Comparison of ENCODE assay signal across 2 cellular contexts in the genomic region with DNA sequence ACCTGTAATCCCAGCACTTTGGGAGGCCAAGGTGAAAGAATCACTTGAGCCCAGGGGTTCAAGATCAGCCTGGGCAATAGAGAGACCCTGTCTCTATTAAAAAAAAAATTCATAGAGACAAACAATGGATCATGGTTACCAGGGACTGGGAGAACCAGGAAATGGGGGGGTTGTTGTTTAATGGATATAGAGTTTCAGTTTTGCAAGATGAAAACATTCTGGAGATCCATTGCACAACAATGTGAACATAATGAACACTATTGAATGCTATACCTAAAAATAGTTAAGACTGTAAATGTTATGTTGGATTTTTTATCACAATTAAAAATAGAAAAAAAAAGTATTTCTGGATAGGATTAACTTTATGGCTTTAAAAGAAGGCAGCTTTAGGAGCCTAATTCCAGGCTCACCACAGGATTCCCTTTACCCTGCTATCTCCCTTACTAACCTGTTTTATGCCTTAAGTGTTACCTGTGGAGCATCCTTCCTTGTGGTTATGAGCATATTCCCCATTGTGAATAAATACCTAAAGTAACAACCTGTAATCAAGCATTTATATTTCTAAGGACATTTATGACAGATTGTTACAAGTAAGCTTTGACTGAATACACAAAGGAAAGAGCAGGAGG.
TF ChIP-seq lines count a peak whose summit lies in the region.

No MANE protein-coding gene starts in this region.

TF ChIP-seq in IMR-90, 13 proteins besides CTCF, POLR2A, EP300 and RAD21 (continued from another document):
- no peak for TF ChIP-seq MAFK (IDR thresholded peaks at IDR 0.05; ENCODE audit: low read depth, low read length)
TF ChIP-seq in IMR-90: peak in this region for 1.

TF ChIP-seq in HEK293T, 16 proteins besides CTCF, POLR2A, EP300 and RAD21 (continued from another document):
- TF ChIP-seq NFRKB (IDR thresholded peaks at IDR 0.05) (no peak), ARNT (IDR thresholded peaks at IDR 0.05) (no peak), FOXM1 (IDR thresholded peaks at IDR 0.05; ENCODE audit: borderline replicate concordance) (no peak), SUZ12 (IDR thresholded peaks at IDR 0.05) (no peak), BHLHE40 (IDR thresholded peaks at IDR 0.05; ENCODE audit: borderline replicate concordance) (no peak), FOXK2 (IDR thresholded peaks at IDR 0.05) (no peak), L3MBTL2 (conservative IDR thresholded peaks at IDR 0.05) (no peak), TARDBP (IDR thresholded peaks at IDR 0.05) (no peak), LEF1 (IDR thresholded peaks at IDR 0.05; ENCODE audit: borderline replicate concordance) (no peak), CTBP1 (IDR thresholded peaks at IDR 0.05; ENCODE audit: borderline replicate concordance) (no peak)
- TF ChIP-seq, protein P1, sequence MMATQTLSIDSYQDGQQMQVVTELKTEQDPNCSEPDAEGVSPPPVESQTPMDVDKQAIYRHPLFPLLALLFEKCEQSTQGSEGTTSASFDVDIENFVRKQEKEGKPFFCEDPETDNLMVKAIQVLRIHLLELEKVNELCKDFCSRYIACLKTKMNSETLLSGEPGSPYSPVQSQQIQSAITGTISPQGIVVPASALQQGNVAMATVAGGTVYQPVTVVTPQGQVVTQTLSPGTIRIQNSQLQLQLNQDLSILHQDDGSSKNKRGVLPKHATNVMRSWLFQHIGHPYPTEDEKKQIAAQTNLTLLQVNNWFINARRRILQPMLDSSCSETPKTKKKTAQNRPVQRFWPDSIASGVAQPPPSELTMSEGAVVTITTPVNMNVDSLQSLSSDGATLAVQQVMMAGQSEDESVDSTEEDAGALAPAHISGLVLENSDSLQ (IDR thresholded peaks at IDR 0.05) = no peak
